ENCODE assay signal across 35 cellular contexts in genomic region chr9:71072587-71072986, GRCh38. TPM values are rescaled to one million over a fixed set of nuclear protein-coding genes. Genes with fewer than 3 reads are reported as not detected.
"Had no signal": no experiment of that assay in that cellular context is flagged by ENCODE, and none has a peak within 500 bp of the region (broad histone marks: within the 10 kb centered on the region; RNA-seq: fewer than 3 reads in every experiment).

No MANE protein-coding gene starts in this region.

- H3K9me3 ChIP-seq: adrenal gland, MG63 had no signal

- H2AFZ ChIP-seq: PC-9 had no signal

- H3K4me2 ChIP-seq: PC-9 had no signal

- ATAC-seq: activated naive CD4-positive, alpha-beta T cell treated with anti-CD3 and anti-CD28 coated beads, Interleukin-2, amount 50 U/mL, for 72 hours; activated T-cell treated with anti-CD3 and anti-CD28 coated beads, Interleukin-2, amount 50 U/mL, for 4 hours; Right ventricle myocardium inferior had no signal

- H3K27me3 ChIP-seq: adrenal gland, brain microvascular endothelial cell, MG63 had no signal

- H3K36me3 ChIP-seq: adrenal gland, brain microvascular endothelial cell, MG63 had no signal

- H3K4me1 ChIP-seq: adrenal gland had no signal

- DNase-seq: activated B cell treated with CpG ODN at 0.5 μM for 24 hours; activated CD4-positive, alpha-beta memory T cell treated with anti-CD3 and anti-CD28 coated beads for 36 hours; activated CD4-positive, alpha-beta T cell treated with anti-CD3 and anti-CD28 coated beads for 4 hours; activated CD4-positive, alpha-beta T cell treated with anti-CD3 and anti-CD28 coated beads, Interleukin-2, amount 50 U/mL, for 1 hour; activated CD4-positive, CD25-positive, alpha-beta regulatory T cell treated with anti-CD3 and anti-CD28 coated beads, Interleukin-2, amount 50 U/mL, for 72 hours; activated CD8-positive, alpha-beta memory T cell treated with anti-CD3 and anti-CD28 coated beads, Interleukin-2, amount 50 U/mL, for 4 hours; activated gamma-delta T cell treated with Interleukin-2 at 50 U/mL for 16 hours; activated naive CD4-positive, alpha-beta T cell treated with anti-CD3 and anti-CD28 coated beads for 36 hours; activated T-cell treated with anti-CD3 and anti-CD28 coated beads for 4 hours; activated T-cell treated with anti-CD3 and anti-CD28 coated beads, Interleukin-2, amount 50 U/mL, for 4 hours; adrenal gland; brain microvascular endothelial cell; central memory CD4-positive, alpha-beta T cell; Kasumi-1; MG63; NCI-H1048; NCI-H1105 treated with DMSO at 0.1 percent for 48 hours; NCI-H1436; NCI-H1694; NCI-H1930; NCI-H2081 treated with DMSO at 0.1 percent for 48 hours; NCI-H226; NCI-H524 treated with DMSO at 0.1 percent for 48 hours; PC-9; SIG-M5; SW 1271; T-helper 1 cell; T-helper 2 cell; T-helper 9 cell had no signal

- H3K27ac ChIP-seq: adrenal gland, brain microvascular endothelial cell, PC-9, RWPE1, VCaP had no signal

- H3K4me3 ChIP-seq: adrenal gland, MG63, PC-9 had no signal

RNA-seq across cellular contexts. Expression of gene TRPM3, which starts 48.8 kb away (rescaled TPM):
- total RNA-seq: activated B cell treated with CpG ODN at 0.5 μM for 24 hours; activated CD4-positive, alpha-beta memory T cell treated with anti-CD3 and anti-CD28 coated beads for 36 hours; activated T-cell treated with anti-CD3 and anti-CD28 coated beads, Interleukin-2, amount 50 U/mL, for 4 hours; activated T-helper 1 cell treated with anti-CD3 and anti-CD28 coated beads, Interleukin-12 subunit alpha, Interleukin-12 subunit beta, Interleukin-2, Interleukin-4 antibody, amounts not matched to agents 30 ng/mL and 10 ng/mL and 1 ng/mL, durations not matched to agents 14 hours and 24 hours and 36 hours; OCI-LY7; Right ventricle myocardium inferior had no signal
